9 cellular contexts compared by ENCODE assay signal in genomic region chr1:21332691-21333449, GRCh38. TPM values are rescaled to one million over a fixed set of nuclear protein-coding genes. Genes with fewer than 3 reads are reported as not detected.
DNase-seq lines count a peak whose midpoint lies in the region; ATAC-seq and TF ChIP-seq lines count a peak whose summit lies in the region.
"Had no signal": no experiment of that assay in that cellular context is flagged by ENCODE, and none has a peak within 500 bp of the region (broad histone marks: within the 10 kb centered on the region; RNA-seq: fewer than 3 reads in every experiment).

No MANE protein-coding gene starts in this region.

- peak overlapping the region; percentile 74 for H3K27ac Mint-ChIP-seq in activated naive CD4-positive, alpha-beta T cell treated with anti-CD3 and anti-CD28 coated beads, Interleukin-2, amount 50 U/mL, for 24 hours
- peak overlapping the region; percentile 94 for H3K27ac Mint-ChIP-seq in activated naive CD8-positive, alpha-beta T cell treated with anti-CD3 and anti-CD28 coated beads, Interleukin-2, amount 50 U/mL, for 24 hours
- peak overlapping the region; percentile 93 for H3K27ac Mint-ChIP-seq in memory B cell

- H3K36me3 Mint-ChIP-seq in activated naive CD4-positive, alpha-beta T cell treated with anti-CD3 and anti-CD28 coated beads, Interleukin-2, amount 50 U/mL, for 24 hours = peaks cover 10% of the 10 kb centered on the region
- peaks cover 38% of the 10 kb centered on the region for H3K36me3 Mint-ChIP-seq in activated naive CD8-positive, alpha-beta T cell treated with anti-CD3 and anti-CD28 coated beads, Interleukin-2, amount 50 U/mL, for 24 hours (ENCODE audit: low read depth)
- peaks cover 3% of the 10 kb centered on the region for H3K36me3 Mint-ChIP-seq in memory B cell

- H3K4me3 ChIP-seq in tibial nerve = no peak overlapping the region

- H3K27ac ChIP-seq in tibial nerve = peak overlapping the region in 3 of 4 donors; percentile 88 to 96 (median 96)

- TF ChIP-seq CTCF in tibial nerve (IDR thresholded peaks at IDR 0.05) = no peak

- peaks cover 0 to 93% (median 70%) of the 10 kb centered on the region in 4 donors for H3K4me1 ChIP-seq in tibial nerve

- no peak for TF ChIP-seq POLR2A in tibial nerve (IDR thresholded peaks at IDR 0.05)

- H3K27me3 ChIP-seq in tibial nerve = no peaks in the 10 kb centered on the region

- DNase-seq in activated naive CD4-positive, alpha-beta T cell treated with anti-CD3 and anti-CD28 coated beads, Interleukin-2, amount 50 U/mL, for 16 hours = no peak
- no peak for DNase-seq in activated naive CD8-positive, alpha-beta T cell treated with anti-CD3 and anti-CD28 coated beads, Interleukin-2, amount 50 U/mL, for 24 hours
- no peak for DNase-seq in memory B cell (ENCODE audit: low spot score in 2 of 2)
- DNase-seq in tibial nerve (ENCODE audit: low spot score in 2 of 2) = no peak
- DNase-seq in NCI-H1092 (lab: John Stamatoyannopoulos, UW) = no peak
- no peak for DNase-seq in germinal center (ENCODE audit: low spot score)
- DNase-seq in NCI-H1930 (lab: John Stamatoyannopoulos, UW) = no peak
- DNase-seq: activated CD4-positive, CD25-positive, alpha-beta regulatory T cell had no signal

- no peaks in the 10 kb centered on the region for H3K27me3 Mint-ChIP-seq in activated naive CD4-positive, alpha-beta T cell treated with anti-CD3 and anti-CD28 coated beads, Interleukin-2, amount 50 U/mL, for 24 hours
- H3K27me3 Mint-ChIP-seq in activated naive CD8-positive, alpha-beta T cell treated with anti-CD3 and anti-CD28 coated beads, Interleukin-2, amount 50 U/mL, for 24 hours = no peaks in the 10 kb centered on the region
- no peaks in the 10 kb centered on the region for H3K27me3 Mint-ChIP-seq in memory B cell

- no peak for ATAC-seq in activated naive CD8-positive, alpha-beta T cell treated with anti-CD3 and anti-CD28 coated beads, Interleukin-2, amount 50 U/mL, for 24 hours
- no peak for ATAC-seq in memory B cell (ENCODE audit: low read depth)

- peaks cover 0 to 7% (median 0%) of the 10 kb centered on the region in 3 donors for H3K36me3 ChIP-seq in tibial nerve

- 65 to 74% methylated on average over 6 to 9 of the region's 9 CpGs for WGBS in tibial nerve, 2 donors

- H3K4me3 Mint-ChIP-seq in activated naive CD4-positive, alpha-beta T cell treated with anti-CD3 and anti-CD28 coated beads, Interleukin-2, amount 50 U/mL, for 24 hours = peak overlapping the region; percentile 68
- H3K4me3 Mint-ChIP-seq in activated naive CD8-positive, alpha-beta T cell treated with anti-CD3 and anti-CD28 coated beads, Interleukin-2, amount 50 U/mL, for 24 hours = peak overlapping the region; percentile 29
- H3K4me3 Mint-ChIP-seq in memory B cell = no peak overlapping the region

- H3K9me3 ChIP-seq in tibial nerve = no peaks in the 10 kb centered on the region

- peaks cover 91% of the 10 kb centered on the region for H3K4me1 Mint-ChIP-seq in activated naive CD4-positive, alpha-beta T cell treated with anti-CD3 and anti-CD28 coated beads, Interleukin-2, amount 50 U/mL, for 24 hours
- H3K4me1 Mint-ChIP-seq in activated naive CD8-positive, alpha-beta T cell treated with anti-CD3 and anti-CD28 coated beads, Interleukin-2, amount 50 U/mL, for 24 hours = peaks cover 94% of the 10 kb centered on the region
- peaks cover 65% of the 10 kb centered on the region for H3K4me1 Mint-ChIP-seq in memory B cell

- no peak for TF ChIP-seq EP300 in tibial nerve (IDR thresholded peaks at IDR 0.05)

- H3K9me3 Mint-ChIP-seq in activated naive CD4-positive, alpha-beta T cell treated with anti-CD3 and anti-CD28 coated beads, Interleukin-2, amount 50 U/mL, for 24 hours = no peaks in the 10 kb centered on the region
- no peaks in the 10 kb centered on the region for H3K9me3 Mint-ChIP-seq in activated naive CD8-positive, alpha-beta T cell treated with anti-CD3 and anti-CD28 coated beads, Interleukin-2, amount 50 U/mL, for 24 hours
- no peaks in the 10 kb centered on the region for H3K9me3 Mint-ChIP-seq in memory B cell

RNA-seq across cellular contexts. Expression of gene ECE1, which starts 42.6 kb away (rescaled TPM):
- total RNA-seq in tibial nerve = 100 to 1,000 TPM in 2 of 4 donors, 10 to 100 TPM in 2; 84.1 to 128 (median 110) TPM
